ENCODE assay signal across 1 cellular context in the genomic region with DNA sequence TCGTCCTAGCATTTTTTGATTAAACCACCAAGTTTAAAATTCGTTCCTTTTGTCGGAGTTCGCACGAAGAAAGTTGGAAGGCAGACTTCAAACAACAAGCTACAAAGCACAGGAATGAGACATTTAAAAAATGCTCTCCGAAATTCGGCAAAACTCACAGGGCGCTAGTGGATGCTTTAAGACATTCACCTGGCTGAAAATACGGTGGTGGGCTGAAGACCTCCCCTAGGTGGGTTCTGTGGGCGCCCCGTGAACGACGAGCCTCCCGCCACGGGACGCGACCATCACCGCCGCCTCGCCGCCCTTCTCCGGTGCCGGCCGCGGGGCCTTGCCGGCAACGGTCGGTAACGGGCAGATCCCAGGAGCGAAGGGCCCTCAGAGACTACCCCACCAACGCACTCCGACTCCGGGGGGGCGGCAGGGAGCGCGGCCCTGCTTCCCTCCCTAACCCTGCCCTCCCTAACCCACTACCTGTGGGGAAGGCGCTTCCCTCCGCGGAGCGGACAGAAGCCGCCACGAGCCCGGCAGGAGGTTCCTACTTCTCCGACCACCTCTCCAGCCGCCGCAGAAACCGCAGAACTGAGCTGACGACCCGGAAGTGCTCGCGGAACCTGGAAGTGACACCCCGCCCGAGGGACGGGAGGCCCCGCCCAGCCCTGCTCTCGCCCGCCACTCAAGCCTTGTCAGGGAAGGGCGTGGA.
TF ChIP-seq lines count a peak whose summit lies in the region.

A gene with protein sequence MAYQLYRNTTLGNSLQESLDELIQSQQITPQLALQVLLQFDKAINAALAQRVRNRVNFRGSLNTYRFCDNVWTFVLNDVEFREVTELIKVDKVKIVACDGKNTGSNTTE (minus strand): TSS at position 581 of the 700 bp plus-strand sequence. CDS start 5,238 bp downstream, outside the sequence.

TF ChIP-seq in A549, 52 proteins besides CTCF, POLR2A, EP300 and RAD21 (continued from another document):
- TF ChIP-seq, protein P1, sequence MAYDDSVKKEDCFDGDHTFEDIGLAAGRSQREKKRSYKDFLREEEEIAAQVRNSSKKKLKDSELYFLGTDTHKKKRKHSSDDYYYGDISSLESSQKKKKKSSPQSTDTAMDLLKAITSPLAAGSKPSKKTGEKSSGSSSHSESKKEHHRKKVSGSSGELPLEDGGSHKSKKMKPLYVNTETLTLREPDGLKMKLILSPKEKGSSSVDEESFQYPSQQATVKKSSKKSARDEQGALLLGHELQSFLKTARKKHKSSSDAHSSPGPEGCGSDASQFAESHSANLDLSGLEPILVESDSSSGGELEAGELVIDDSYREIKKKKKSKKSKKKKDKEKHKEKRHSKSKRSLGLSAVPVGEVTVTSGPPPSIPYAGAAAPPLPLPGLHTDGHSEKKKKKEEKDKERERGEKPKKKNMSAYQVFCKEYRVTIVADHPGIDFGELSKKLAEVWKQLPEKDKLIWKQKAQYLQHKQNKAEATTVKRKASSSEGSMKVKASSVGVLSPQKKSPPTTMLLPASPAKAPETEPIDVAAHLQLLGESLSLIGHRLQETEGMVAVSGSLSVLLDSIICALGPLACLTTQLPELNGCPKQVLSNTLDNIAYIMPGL (CRISPR knock-in tag; IDR thresholded peaks at IDR 0.05; ENCODE audit: borderline replicate concordance), result peak; percentile 15; the same call in 1 of the 2 replicates
- TF ChIP-seq, protein P2, sequence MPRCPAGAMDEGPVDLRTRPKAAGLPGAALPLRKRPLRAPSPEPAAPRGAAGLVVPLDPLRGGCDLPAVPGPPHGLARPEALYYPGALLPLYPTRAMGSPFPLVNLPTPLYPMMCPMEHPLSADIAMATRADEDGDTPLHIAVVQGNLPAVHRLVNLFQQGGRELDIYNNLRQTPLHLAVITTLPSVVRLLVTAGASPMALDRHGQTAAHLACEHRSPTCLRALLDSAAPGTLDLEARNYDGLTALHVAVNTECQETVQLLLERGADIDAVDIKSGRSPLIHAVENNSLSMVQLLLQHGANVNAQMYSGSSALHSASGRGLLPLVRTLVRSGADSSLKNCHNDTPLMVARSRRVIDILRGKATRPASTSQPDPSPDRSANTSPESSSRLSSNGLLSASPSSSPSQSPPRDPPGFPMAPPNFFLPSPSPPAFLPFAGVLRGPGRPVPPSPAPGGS (IDR thresholded peaks at IDR 0.05), result peak; percentile 85; the same call in 2 of the 3 replicates
